Comparison of ENCODE assay signal across 9 cellular contexts in genomic region chr10:5873515-5873995, GRCh38. TPM values are rescaled to one million over a fixed set of nuclear protein-coding genes. Genes with fewer than 3 reads are reported as not detected.
DNase-seq lines count a peak whose midpoint lies in the region; FAIRE-seq and TF ChIP-seq lines count a peak whose summit lies in the region.
"Had no signal": no experiment of that assay in that cellular context is flagged by ENCODE, and none has a peak within 500 bp of the region (broad histone marks: within the 10 kb centered on the region; RNA-seq: fewer than 3 reads in every experiment).

No MANE protein-coding gene starts in this region.

- no peaks in the 10 kb centered on the region for H3K27me3 Mint-ChIP-seq in activated T-helper 2 cell treated with anti-CD3 and anti-CD28 coated beads, Interferon-gamma antibody, Interleukin-2, Interleukin-4, amounts not matched to agents 10 μg/mL and 5 μg/mL and 100 μg/mL, durations not matched to agents 14 hours and 24 hours and 36 hours (ENCODE audit: low read depth)
- H3K27me3 Mint-ChIP-seq in osteocyte (ENCODE audit: unreplicated experiment) (no peaks in the 10 kb centered on the region), type B pancreatic cell (no peaks in the 10 kb centered on the region)

- peaks cover 2% of the 10 kb centered on the region for H3K9me3 Mint-ChIP-seq in activated T-helper 2 cell treated with anti-CD3 and anti-CD28 coated beads, Interferon-gamma antibody, Interleukin-2, Interleukin-4, amounts not matched to agents 10 μg/mL and 5 μg/mL and 100 μg/mL, durations not matched to agents 14 hours and 24 hours and 36 hours
- peaks cover 2% of the 10 kb centered on the region for H3K9me3 Mint-ChIP-seq in osteocyte (ENCODE audit: unreplicated experiment)
- no peaks in the 10 kb centered on the region for H3K9me3 Mint-ChIP-seq in type B pancreatic cell

- peak overlapping the region; percentile 4 for H3K27ac Mint-ChIP-seq in activated T-helper 2 cell treated with anti-CD3 and anti-CD28 coated beads, Interferon-gamma antibody, Interleukin-2, Interleukin-4, amounts not matched to agents 10 μg/mL and 5 μg/mL and 100 μg/mL, durations not matched to agents 14 hours and 24 hours and 36 hours
- H3K27ac Mint-ChIP-seq in osteocyte (ENCODE audit: unreplicated experiment) (peak overlapping the region; percentile 21), type B pancreatic cell (no peak overlapping the region)

- DNase-seq in D721Med (ENCODE audit: insufficient read length, low spot score), result peak; percentile 55
- peak; percentile 82 for DNase-seq in GM20000 (ENCODE audit: low spot score)
- DNase-seq in HuH-7 (ENCODE audit: low spot score), result peak; percentile 73
- peak; percentile 78 for DNase-seq in RWPE1 (ENCODE audit: low spot score)
- DNase-seq in activated T-helper 2 cell treated with anti-CD3 and anti-CD28 coated beads, Interferon-gamma antibody, Interleukin-2, Interleukin-4, amounts not matched to agents 10 μg/mL and 5 μg/mL and 100 μg/mL, durations not matched to agents 14 hours and 24 hours and 36 hours (ENCODE audit: low spot score), result peak; percentile 55
- peak in 1 of 2 donors; percentile 83 for DNase-seq in foreskin fibroblast
- DNase-seq in osteocyte (ENCODE audit: extremely low spot score, unreplicated experiment), result peak; percentile 89
- DNase-seq in type B pancreatic cell (ENCODE audit: extremely low spot score, unreplicated experiment), result no peak

- POLR2A ChIA-PET in RWPE1 (lab: Yijun Ruan, JAX; ENCODE audit: low non-redundant PET), result interaction anchor here (0.8 to 1.0 kb wide), 2 partner anchors 62 to 243 kb away, joined by 4 read pairs; no protein-coding TSS in a partner anchor

- 0 out of 2 replicates have a peak overlapping the region, but pooled peaks have one; percentile 7 for H3K27ac ChIP-seq in RWPE1

- CTCF ChIA-PET in RWPE1 (lab: Yijun Ruan, JAX), result interaction anchor here (0.6 to 1.0 kb wide), 6 partner anchors 11 to 127 kb away, joined by 3 to 10 read pairs (median 3); no protein-coding TSS in a partner anchor

- H3K4me3 ChIP-seq in foreskin fibroblast (ENCODE audit: low read depth in 1 of 2, low read length in 2 of 2), result no peak overlapping the region

- H3K36me3 Mint-ChIP-seq in activated T-helper 2 cell treated with anti-CD3 and anti-CD28 coated beads, Interferon-gamma antibody, Interleukin-2, Interleukin-4, amounts not matched to agents 10 μg/mL and 5 μg/mL and 100 μg/mL, durations not matched to agents 14 hours and 24 hours and 36 hours (ENCODE audit: low read depth), result peaks cover 28% of the 10 kb centered on the region
- peaks cover 16% of the 10 kb centered on the region for H3K36me3 Mint-ChIP-seq in osteocyte (ENCODE audit: unreplicated experiment)
- H3K36me3 Mint-ChIP-seq in type B pancreatic cell, result peaks cover 27% of the 10 kb centered on the region

- intact Hi-C loops in activated T-helper 2 cell treated with anti-CD3 and anti-CD28 coated beads, Interferon-gamma antibody, Interleukin-2, Interleukin-4, amounts not matched to agents 10 μg/mL and 5 μg/mL and 100 μg/mL, durations not matched to agents 14 hours and 24 hours and 36 hours (cut with micrococcal nuclease), result loop anchor here (1.0 to 5.0 kb wide), 4 partner anchors 60 to 431 kb away; partner anchors contain the start of gene GDI2

- no peak for FAIRE-seq in D721Med (lab: Jason Lieb, UNC)
- FAIRE-seq: colon had no signal

- H3K4me1 Mint-ChIP-seq in activated T-helper 2 cell treated with anti-CD3 and anti-CD28 coated beads, Interferon-gamma antibody, Interleukin-2, Interleukin-4, amounts not matched to agents 10 μg/mL and 5 μg/mL and 100 μg/mL, durations not matched to agents 14 hours and 24 hours and 36 hours (ENCODE audit: low read depth), result peaks cover 11% of the 10 kb centered on the region
- H3K4me1 Mint-ChIP-seq in osteocyte (ENCODE audit: unreplicated experiment), result peaks cover 25% of the 10 kb centered on the region
- H3K4me1 Mint-ChIP-seq in type B pancreatic cell (ENCODE audit: unreplicated experiment), result peaks cover 19% of the 10 kb centered on the region

- TF ChIP-seq CTCF in D721Med (IDR thresholded peaks at IDR 0.05; ENCODE audit: insufficient read depth, missing control alignments) (peak; percentile 65), GM20000 (IDR thresholded peaks at IDR 0.05; ENCODE audit: extremely low read depth, missing control alignments) (peak; percentile 51), RWPE1 (conservative IDR thresholded peaks at IDR 0.05; ENCODE audit: low read depth) (peak; percentile 77), foreskin fibroblast (IDR thresholded peaks at IDR 0.05; ENCODE audit: low read depth, low read length) (peak; percentile 59), osteocyte (IDR thresholded peaks at IDR 0.05) (peak; percentile 77), type B pancreatic cell (conservative IDR thresholded peaks at IDR 0.05) (peak; percentile 86)

- H3K4me3 Mint-ChIP-seq in activated T-helper 2 cell treated with anti-CD3 and anti-CD28 coated beads, Interferon-gamma antibody, Interleukin-2, Interleukin-4, amounts not matched to agents 10 μg/mL and 5 μg/mL and 100 μg/mL, durations not matched to agents 14 hours and 24 hours and 36 hours (ENCODE audit: low read depth), result no peak overlapping the region
- H3K4me3 Mint-ChIP-seq in osteocyte (ENCODE audit: unreplicated experiment) (no peak overlapping the region), type B pancreatic cell (no peak overlapping the region)

RNA-seq across cellular contexts. Expression of gene ANKRD16, which starts 16.1 kb away (rescaled TPM):
- 10.4 and 11.6 TPM in 2 replicates for total RNA-seq in activated T-helper 2 cell treated with anti-CD3 and anti-CD28 coated beads, Interferon-gamma antibody, Interleukin-2, Interleukin-4, amounts not matched to agents 10 μg/mL and 5 μg/mL and 100 μg/mL, durations not matched to agents 14 hours and 24 hours and 36 hours
- total RNA-seq in osteocyte (8.8 and 9.5 TPM in 2 replicates), type B pancreatic cell (ENCODE audit: low replicate concordance) (6.7 and 15.3 TPM in 2 replicates)

RNA-seq across cellular contexts. Expression of gene FBH1, which starts 16.5 kb away (rescaled TPM):
- 57.2 and 58.0 TPM in 2 replicates for total RNA-seq in activated T-helper 2 cell treated with anti-CD3 and anti-CD28 coated beads, Interferon-gamma antibody, Interleukin-2, Interleukin-4, amounts not matched to agents 10 μg/mL and 5 μg/mL and 100 μg/mL, durations not matched to agents 14 hours and 24 hours and 36 hours
- 77.8 and 86.1 TPM in 2 replicates for total RNA-seq in osteocyte
- 73.0 TPM in 2 replicates for total RNA-seq in type B pancreatic cell (ENCODE audit: low replicate concordance)
